In genomic region chr10:132280646-132281074, GRCh38 we compare ENCODE assay signal across 1 cellular context.
TF ChIP-seq lines count a peak whose summit lies in the region.

No MANE protein-coding gene starts in this region.

TF ChIP-seq in WTC11, 78 proteins besides CTCF, POLR2A, EP300 and RAD21:
- no peak for TF ChIP-seq AFF4 (CRISPR knock-in tag; IDR thresholded peaks at IDR 0.05; ENCODE audit: borderline replicate concordance)
- no peak for TF ChIP-seq ZBTB21 (CRISPR knock-in tag; IDR thresholded peaks at IDR 0.05; ENCODE audit: borderline replicate concordance)
- no peak for TF ChIP-seq PRRX2 (CRISPR knock-in tag; IDR thresholded peaks at IDR 0.05)
- no peak for TF ChIP-seq ZNF532 (CRISPR knock-in tag; IDR thresholded peaks at IDR 0.05; ENCODE audit: borderline replicate concordance)
- TF ChIP-seq ZSCAN18 (CRISPR knock-in tag; IDR thresholded peaks at IDR 0.05) = no peak
- no peak for TF ChIP-seq TCF7 (CRISPR knock-in tag; IDR thresholded peaks at IDR 0.05; ENCODE audit: low read depth)
- no peak for TF ChIP-seq TP53 (CRISPR knock-in tag; IDR thresholded peaks at IDR 0.05)
- TF ChIP-seq NR3C1 (CRISPR knock-in tag; conservative IDR thresholded peaks at IDR 0.05; ENCODE audit: low read depth) = no peak
- no peak for TF ChIP-seq GTF2I (CRISPR knock-in tag; conservative IDR thresholded peaks at IDR 0.05)
- TF ChIP-seq ZNF121 (CRISPR knock-in tag; IDR thresholded peaks at IDR 0.05) = no peak
- TF ChIP-seq STAT6 (CRISPR knock-in tag; conservative IDR thresholded peaks at IDR 0.05; ENCODE audit: low read depth) = no peak
- no peak for TF ChIP-seq HMGA2 (CRISPR knock-in tag; IDR thresholded peaks at IDR 0.05)
- TF ChIP-seq USF1 (CRISPR knock-in tag; IDR thresholded peaks at IDR 0.05) = no peak
- TF ChIP-seq CDX4 (CRISPR knock-in tag; IDR thresholded peaks at IDR 0.05; ENCODE audit: borderline replicate concordance) = no peak
- TF ChIP-seq FOXP4 (CRISPR knock-in tag; IDR thresholded peaks at IDR 0.05) = no peak
- TF ChIP-seq MAX (CRISPR knock-in tag; IDR thresholded peaks at IDR 0.05) = no peak
- TF ChIP-seq ZNF232 (CRISPR knock-in tag; IDR thresholded peaks at IDR 0.05) = no peak
- no peak for TF ChIP-seq AR (CRISPR knock-in tag; IDR thresholded peaks at IDR 0.05)
- TF ChIP-seq ATF3 (CRISPR knock-in tag; conservative IDR thresholded peaks at IDR 0.05) = no peak
